16 cellular contexts compared by ENCODE assay signal in genomic region chr18:13438507-13439056, GRCh38.
DNase-seq lines count a peak whose midpoint lies in the region; ATAC-seq and TF ChIP-seq lines count a peak whose summit lies in the region.
"Had no signal": no experiment of that assay in that cellular context is flagged by ENCODE, and none has a peak within 500 bp of the region (broad histone marks: within the 10 kb centered on the region; RNA-seq: fewer than 3 reads in every experiment).

No MANE protein-coding gene starts in this region.

- intact Hi-C loops in activated CD4-positive, alpha-beta T cell treated with anti-CD3 and anti-CD28 coated beads for 36 hours (cut with DNase I, micrococcal nuclease), result loop anchor here (1.0 to 10.0 kb wide), 8 partner anchors 18 to 222 kb away; no protein-coding TSS in a partner anchor

- ATAC-seq in activated CD4-positive, alpha-beta T cell treated with anti-CD3 and anti-CD28 coated beads for 36 hours, result peak; percentile 47
- ATAC-seq in GM18498 (IDR thresholded peaks at IDR 0.05; ENCODE audit: unreplicated experiment) (no peak), GM21381 (IDR thresholded peaks at IDR 0.05; ENCODE audit: unreplicated experiment) (no peak), omental fat pad (ENCODE audit: low FRiP score) (no peak)

- peak overlapping the region; percentile 52 for H3K4me3 Mint-ChIP-seq in activated CD4-positive, alpha-beta T cell treated with anti-CD3 and anti-CD28 coated beads for 36 hours
- H3K4me3 Mint-ChIP-seq in activated naive CD8-positive, alpha-beta T cell, result peak overlapping the region; percentile 67
- no peak overlapping the region for H3K4me3 Mint-ChIP-seq in nephron progenitor cell

- CTCF ChIA-PET in activated CD4-positive, alpha-beta T cell treated with anti-CD3 and anti-CD28 coated beads for 36 hours (lab: Charles Lee), result interaction anchor here (0.7 to 2.2 kb wide), 4 partner anchors 10 to 277 kb away, joined by 3 to 10 read pairs (median 7); no protein-coding TSS in a partner anchor

- no peak for DNase-seq in activated CD4-positive, alpha-beta T cell treated with anti-CD3 and anti-CD28 coated beads for 36 hours
- DNase-seq in activated CD4-positive, alpha-beta T cell treated with anti-CD3 and anti-CD28 coated beads for 1 hour, result no peak
- DNase-seq in Jurkat, Clone E6-1 (ENCODE audit: low read depth, low spot score), result no peak
- DNase-seq in nephron progenitor cell (no peak), omental fat pad (ENCODE audit: low spot score) (no peak)
- DNase-seq: EL, esophagus squamous epithelium, mammary epithelial cell, NCI-H2081 treated with DMSO at 0.1 percent for 48 hours, PC-9, testis had no signal

- POLR2A ChIA-PET in activated CD4-positive, alpha-beta T cell treated with anti-CD3 and anti-CD28 coated beads for 36 hours (lab: Charles Lee), result interaction anchor here (0.9 to 1.2 kb wide), 2 partner anchors 62 to 222 kb away, joined by 3 to 5 read pairs; no protein-coding TSS in a partner anchor

- no peak for TF ChIP-seq CTCF in nephron progenitor cell (IDR thresholded peaks at IDR 0.05)
- no peak for TF ChIP-seq CTCF in omental fat pad (IDR thresholded peaks at IDR 0.05)

- H3K27ac Mint-ChIP-seq in activated CD4-positive, alpha-beta T cell treated with anti-CD3 and anti-CD28 coated beads for 36 hours, result peak overlapping the region; percentile 86
- H3K27ac Mint-ChIP-seq in activated naive CD8-positive, alpha-beta T cell, result peak overlapping the region; percentile 87
- H3K27ac Mint-ChIP-seq in nephron progenitor cell, result peak overlapping the region; percentile 14

- peak overlapping the region; percentile 41 for H3K4me3 ChIP-seq in Jurkat, Clone E6-1 (ENCODE audit: low read length)
- H3K4me3 ChIP-seq: esophagus squamous epithelium, HAP-1, PC-9, right atrium auricular region, testis had no signal

- H3K27me3 Mint-ChIP-seq in activated CD4-positive, alpha-beta T cell treated with anti-CD3 and anti-CD28 coated beads for 36 hours, result no peaks in the 10 kb centered on the region
- no peaks in the 10 kb centered on the region for H3K27me3 Mint-ChIP-seq in activated naive CD8-positive, alpha-beta T cell
- H3K27me3 Mint-ChIP-seq in nephron progenitor cell (ENCODE audit: low read depth, poor library complexity), result peaks cover 29% of the 10 kb centered on the region

- no peaks in the 10 kb centered on the region for H3K36me3 Mint-ChIP-seq in activated CD4-positive, alpha-beta T cell treated with anti-CD3 and anti-CD28 coated beads for 36 hours (ENCODE audit: low read depth)
- peaks cover 4% of the 10 kb centered on the region for H3K36me3 Mint-ChIP-seq in activated naive CD8-positive, alpha-beta T cell
- no peaks in the 10 kb centered on the region for H3K36me3 Mint-ChIP-seq in nephron progenitor cell (ENCODE audit: low read depth)

- H3K9me3 Mint-ChIP-seq in activated CD4-positive, alpha-beta T cell treated with anti-CD3 and anti-CD28 coated beads for 36 hours (ENCODE audit: low read depth), result no peaks in the 10 kb centered on the region
- H3K9me3 Mint-ChIP-seq in activated naive CD8-positive, alpha-beta T cell (ENCODE audit: low read depth), result no peaks in the 10 kb centered on the region
- H3K9me3 Mint-ChIP-seq in nephron progenitor cell, result no peaks in the 10 kb centered on the region

- peaks cover 59% of the 10 kb centered on the region for H3K4me1 Mint-ChIP-seq in activated CD4-positive, alpha-beta T cell treated with anti-CD3 and anti-CD28 coated beads for 36 hours
- peaks cover 63% of the 10 kb centered on the region for H3K4me1 Mint-ChIP-seq in activated naive CD8-positive, alpha-beta T cell (ENCODE audit: low read depth)
- peaks cover 23% of the 10 kb centered on the region for H3K4me1 Mint-ChIP-seq in nephron progenitor cell

Comparison
In these comparisons a context has a peak if more than half of its experiments do, and no peak if none do; other contexts are left out.
1. H3K27ac Mint-ChIP-seq: peak in every context shown above with its lines; median percentile 87 in activated naive CD8-positive, alpha-beta T cell; 86 in activated CD4-positive, alpha-beta T cell treated with anti-CD3 and anti-CD28 coated beads for 36 hours; 14 in nephron progenitor cell.